In the genomic region with DNA sequence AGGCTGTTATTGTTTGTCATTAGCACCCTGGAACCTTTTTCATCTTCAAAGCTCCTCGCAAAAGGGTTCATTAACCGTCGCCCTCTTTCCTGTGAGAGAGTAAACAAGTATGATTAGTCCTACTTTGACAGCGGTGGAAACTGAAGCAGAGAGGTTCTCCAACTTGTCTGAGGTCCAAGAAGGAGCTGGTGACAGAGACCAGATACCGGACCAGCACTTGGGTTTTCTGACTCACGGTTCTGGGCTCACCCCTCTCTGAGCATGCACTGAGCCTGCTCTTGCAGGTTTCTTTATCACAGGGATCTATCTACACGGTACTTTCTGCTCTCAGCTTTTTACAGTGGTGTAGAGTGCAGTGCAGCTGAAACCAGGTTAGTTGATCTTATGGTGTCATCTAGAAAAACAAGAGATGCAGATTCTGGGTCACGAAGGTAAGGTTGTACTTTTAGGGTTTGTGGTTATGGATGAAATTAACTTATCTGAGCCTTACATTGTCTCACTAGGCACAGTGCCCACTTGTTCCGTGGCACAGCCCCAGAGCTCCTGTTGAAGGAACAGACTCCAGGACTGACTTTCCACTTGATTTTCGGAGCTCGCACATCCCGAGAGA, we compare ENCODE assay signal across 8 cellular contexts.
A peak's percentile ranks its signal among the peaks of the same experiment; 100 is the strongest.
DNase-seq lines count a peak whose midpoint lies in the region; ATAC-seq and TF ChIP-seq lines count a peak whose summit lies in the region.

No MANE protein-coding gene starts in this region.

- H2BK20ac ChIP-seq in H9 (ENCODE audit: low read depth, low read length, poor library complexity, severe bottlenecking): no peak overlapping the region

- no peaks in the 10 kb centered on the region for H3K9me3 ChIP-seq in H9 (ENCODE audit: control insufficient read depth, low read depth, low read length)

- no peak overlapping the region for H3K23ac ChIP-seq in H9 (ENCODE audit: insufficient read length, low read depth, low read length)

- peak overlapping the region; percentile 96 for H3K27ac Mint-ChIP-seq in activated CD8-positive, alpha-beta T cell treated with anti-CD3 and anti-CD28 coated beads, Interleukin-2, amount 10 ng/mL, durations not matched to agents 7 days and 5 days
- H3K27ac Mint-ChIP-seq in H9 (no peak overlapping the region), MCF 10A (ENCODE audit: low read depth, unreplicated experiment) (no peak overlapping the region)

- no peak overlapping the region for H3K4ac ChIP-seq in H9 (ENCODE audit: low read depth, low read length)

- no peak overlapping the region for H4K8ac ChIP-seq in H9 (replicated peaks; ENCODE audit: insufficient read length, low read depth, low read length)

- no peak overlapping the region for H2BK12ac ChIP-seq in H9 (ENCODE audit: insufficient read length, low read depth, low read length)

- no peak overlapping the region for H3K56ac ChIP-seq in H9 (ENCODE audit: insufficient read length, low read depth, low read length)

- H3K4me3 ChIP-seq in fibroblast of mammary gland (ENCODE audit: control insufficient read depth, low read depth, low read length): no peak overlapping the region

- no peak overlapping the region for H3K9ac ChIP-seq in H9 (ENCODE audit: extremely low read depth, insufficient read length, low read length)

- ATAC-seq in GM18511 (IDR thresholded peaks at IDR 0.05; ENCODE audit: unreplicated experiment) (peak; percentile 59), HG03045 (IDR thresholded peaks at IDR 0.05; ENCODE audit: unreplicated experiment) (peak; percentile 59)
- ATAC-seq in activated CD8-positive, alpha-beta T cell treated with anti-CD3 and anti-CD28 coated beads, Interleukin-2, amount 10 ng/mL, durations not matched to agents 7 days and 5 days: peak; percentile 62

- no peak overlapping the region for H2BK15ac ChIP-seq in H9 (ENCODE audit: low read depth, low read length)

- H3K27me3 Mint-ChIP-seq in activated CD8-positive, alpha-beta T cell treated with anti-CD3 and anti-CD28 coated beads, Interleukin-2, amount 10 ng/mL, durations not matched to agents 7 days and 5 days (ENCODE audit: low read depth): no peaks in the 10 kb centered on the region
- H3K27me3 Mint-ChIP-seq in H9 (ENCODE audit: low read depth) (no peaks in the 10 kb centered on the region), MCF 10A (ENCODE audit: insufficient read depth, unreplicated experiment) (no peaks in the 10 kb centered on the region)

- H3K14ac ChIP-seq in H9 (ENCODE audit: insufficient read depth, low read length): no peak overlapping the region

- TF ChIP-seq CTCF in fibroblast of mammary gland (conservative IDR thresholded peaks at IDR 0.05; ENCODE audit: control insufficient read depth, insufficient read depth, low read depth, low read length) (no peak), H9 (conservative IDR thresholded peaks at IDR 0.05) (no peak), MCF 10A (IDR thresholded peaks at IDR 0.05; ENCODE audit: unreplicated experiment) (no peak)

- H4K5ac ChIP-seq in H9 (ENCODE audit: insufficient read length, low read depth, low read length): no peak overlapping the region

- no CpG with 5 or more reads among the region's 12 CpGs for WGBS in H9 (ENCODE audit: extremely low coverage, insufficient read length, low lambda C conversion rate)

- H3K4me3 Mint-ChIP-seq in activated CD8-positive, alpha-beta T cell treated with anti-CD3 and anti-CD28 coated beads, Interleukin-2, amount 10 ng/mL, durations not matched to agents 7 days and 5 days: peak overlapping the region; percentile 69
- H3K4me3 Mint-ChIP-seq in H9 (no peak overlapping the region), MCF 10A (ENCODE audit: unreplicated experiment) (no peak overlapping the region)

- H3T11ph ChIP-seq in H9 (ENCODE audit: low read length): no peak overlapping the region

- peaks cover 84% of the 10 kb centered on the region for H3K4me1 Mint-ChIP-seq in activated CD8-positive, alpha-beta T cell treated with anti-CD3 and anti-CD28 coated beads, Interleukin-2, amount 10 ng/mL, durations not matched to agents 7 days and 5 days (ENCODE audit: low read depth)
- H3K4me1 Mint-ChIP-seq in H9 (no peaks in the 10 kb centered on the region), MCF 10A (ENCODE audit: insufficient read depth, unreplicated experiment) (peaks cover 8% of the 10 kb centered on the region)

- no peaks in the 10 kb centered on the region for H3K9me3 Mint-ChIP-seq in activated CD8-positive, alpha-beta T cell treated with anti-CD3 and anti-CD28 coated beads, Interleukin-2, amount 10 ng/mL, durations not matched to agents 7 days and 5 days (ENCODE audit: insufficient read depth)
- H3K9me3 Mint-ChIP-seq in H9 (peaks cover 0 to 3% of the 10 kb centered on the region in 2 experiments; a peak in 1 of 5 replicates), MCF 10A (ENCODE audit: unreplicated experiment) (peaks cover 12% of the 10 kb centered on the region)

- intact Hi-C loops in MCF 10A (cut with micrococcal nuclease): no loop called here

- H3K79me1 ChIP-seq in H9 (ENCODE audit: insufficient read depth, low read depth, low read length, poor library complexity, severe bottlenecking): peaks cover 7% of the 10 kb centered on the region

- no peaks in the 10 kb centered on the region for H3K4me1 ChIP-seq in H9 (ENCODE audit: insufficient read depth, low read length)

- POLR2A ChIA-PET in activated CD8-positive, alpha-beta T cell treated with anti-CD3 and anti-CD28 coated beads, Interleukin-2, amount 10 ng/mL, durations not matched to agents 7 days and 5 days (lab: Charles Lee): interaction anchor here (0.8 to 15.1 kb wide), 22 partner anchors 10 to 1758 kb away, joined by 3 to 820 read pairs (median 6); no protein-coding TSS in a partner anchor
- POLR2A ChIA-PET in MCF 10A (lab: Yijun Ruan, JAX): interaction anchor here (1.4 to 1.6 kb wide), 3 partner anchors 9 to 22 kb away, joined by 5 to 7 read pairs (median 6); no protein-coding TSS in a partner anchor

- CTCF ChIA-PET in activated CD8-positive, alpha-beta T cell treated with anti-CD3 and anti-CD28 coated beads, Interleukin-2, amount 10 ng/mL, durations not matched to agents 7 days and 5 days (lab: Charles Lee): interaction anchor here (1.0 to 5.6 kb wide), 10 partner anchors 9 to 116 kb away, joined by 3 to 57 read pairs (median 9); no protein-coding TSS in a partner anchor
- CTCF ChIA-PET in MCF 10A (lab: Yijun Ruan, JAX): interaction anchor here (1.0 to 1.2 kb wide), 2 partner anchors 8 to 53 kb away, joined by 3 to 6 read pairs; no protein-coding TSS in a partner anchor

- no peaks in the 10 kb centered on the region for H3K27me3 ChIP-seq in H9 (ENCODE audit: insufficient read depth, low read length)

- no peak overlapping the region for H2AK5ac ChIP-seq in H9 (ENCODE audit: insufficient read length, low read length)

- no peak overlapping the region for H2AFZ ChIP-seq in H9 (ENCODE audit: low read length)

- H3K23me2 ChIP-seq in H9 (ENCODE audit: insufficient read length, low read depth, low read length, poor library complexity, severe bottlenecking): no peaks in the 10 kb centered on the region

- H3K18ac ChIP-seq in H9 (ENCODE audit: insufficient read length, low read depth, low read length): no peak overlapping the region

- no peak overlapping the region for H3K4me2 ChIP-seq in H9 (ENCODE audit: insufficient read depth, insufficient read length, low read length)

- peaks cover 4% of the 10 kb centered on the region; the same call in 1 of the 2 replicates for H3K79me2 ChIP-seq in H9 (ENCODE audit: insufficient read depth, low read length)

- DNase-seq in activated CD8-positive, alpha-beta T cell treated with anti-CD3 and anti-CD28 coated beads, Interleukin-2, amount 10 ng/mL, durations not matched to agents 7 days and 5 days: peak; percentile 72
- peak; percentile 50 for DNase-seq in fibroblast of mammary gland (ENCODE audit: low read depth)
- peak; percentile 49 for DNase-seq in stimulated activated CD4-positive, alpha-beta T cell treated with anti-CD3 and anti-CD28 coated beads, Interleukin-2, amount 100 ng/mL, for 4 hours (ENCODE audit: low read depth)
- no peak for DNase-seq in H9
- no peak for DNase-seq in NCI-H82 (lab: John Stamatoyannopoulos, UW)
- DNase-seq in MCF 10A (ENCODE audit: unreplicated experiment): no peak

- no TSS peak for BruUV-seq in MCF 10A (replicated peaks; lab: Mats Ljungman, UMichigan)

- H3K27ac ChIP-seq in H9 (ENCODE audit: insufficient read length, low read depth, low read length): no peak overlapping the region

- no peak overlapping the region for H4K91ac ChIP-seq in H9 (ENCODE audit: insufficient read length, low read depth, low read length)

- H3K36me3 Mint-ChIP-seq in activated CD8-positive, alpha-beta T cell treated with anti-CD3 and anti-CD28 coated beads, Interleukin-2, amount 10 ng/mL, durations not matched to agents 7 days and 5 days (ENCODE audit: low read depth): peaks cover 74% of the 10 kb centered on the region
- H3K36me3 Mint-ChIP-seq in H9 (ENCODE audit: insufficient read depth in 1 of 3, low read depth in 3 of 3) (peaks cover 10 to 19% (median 14%) of the 10 kb centered on the region in 3 experiments; a peak in 5 of 7 replicates), MCF 10A (ENCODE audit: insufficient read depth, unreplicated experiment) (peaks cover 57% of the 10 kb centered on the region)

- H2BK5ac ChIP-seq in H9 (ENCODE audit: insufficient read length, low read length): no peak overlapping the region

- H4K20me1 ChIP-seq in H9 (ENCODE audit: control insufficient read depth, insufficient read depth, insufficient read length): no peaks in the 10 kb centered on the region

- no peak overlapping the region for H2BK120ac ChIP-seq in H9 (ENCODE audit: low read depth, low read length, poor library complexity, severe bottlenecking)

Comparison
In these comparisons a context has a peak if more than half of its experiments do, and no peak if none do; other contexts are left out.
1. DNase-seq: peak in activated CD8-positive, alpha-beta T cell treated with anti-CD3 and anti-CD28 coated beads, Interleukin-2, amount 10 ng/mL, durations not matched to agents 7 days and 5 days (single experiment), fibroblast of mammary gland (single experiment) and stimulated activated CD4-positive, alpha-beta T cell treated with anti-CD3 and anti-CD28 coated beads, Interleukin-2, amount 100 ng/mL, for 4 hours (single experiment); none in H9 (single experiment), NCI-H82 (single experiment) and MCF 10A (single experiment).
2. Peak in every context shown above with its lines, with median percentiles within 50 percentile points of each other: ATAC-seq.